18 cellular contexts compared by ENCODE assay signal in genomic region chr17:75082683-75083082, GRCh38.
"Had no signal": no experiment of that assay in that cellular context is flagged by ENCODE, and none has a peak within 500 bp of the region (broad histone marks: within the 10 kb centered on the region; RNA-seq: fewer than 3 reads in every experiment).

No MANE protein-coding gene starts in this region.

- DNase-seq: activated CD4-positive, alpha-beta T cell treated with anti-CD3 and anti-CD28 coated beads, Interleukin-2, amount 10 ng/mL, durations not matched to agents 24 days and 14 days; activated CD8-positive, alpha-beta memory T cell treated with anti-CD3 and anti-CD28 coated beads for 24 hours; activated naive CD4-positive, alpha-beta T cell treated with anti-CD3 and anti-CD28 coated beads for 36 hours; amniotic stem cell; lower lobe of right lung; mucosa of descending colon; naive thymus-derived CD8-positive, alpha-beta T cell; occipital lobe; psoas muscle; spleen; stimulated activated CD4-positive, alpha-beta T cell treated with anti-CD3 and anti-CD28 coated beads, Interleukin-1b, Interleukin-23, amount 100 ng/mL, for 48 hours; stimulated activated naive CD4-positive, alpha-beta T cell; substantia nigra; T-helper 1 cell; transverse colon; WERI-Rb-1 had no signal

- H3K36me3 ChIP-seq: lower lobe of right lung, spleen, transverse colon, WERI-Rb-1 had no signal

- H3K27ac Mint-ChIP-seq: activated CD4-positive, alpha-beta T cell treated with anti-CD3 and anti-CD28 coated beads, Interleukin-2, amount 10 ng/mL, durations not matched to agents 24 days and 14 days; activated naive CD4-positive, alpha-beta T cell treated with anti-CD3 and anti-CD28 coated beads for 36 hours; dendritic cell treated with granulocyte-macrophage colony-stimulating factor and Interleukin-4, amounts not matched to agents 40 ng/mL and 50 ng/mL, for 4 days had no signal

- H3K36me3 Mint-ChIP-seq: brain; naive thymus-derived CD8-positive, alpha-beta T cell had no signal

- H3K9me3 ChIP-seq: lower lobe of right lung, mucosa of descending colon, psoas muscle, spleen, transverse colon had no signal

- H3K9me3 Mint-ChIP-seq: activated CD4-positive, alpha-beta T cell treated with anti-CD3 and anti-CD28 coated beads, Interleukin-2, amount 10 ng/mL, durations not matched to agents 24 days and 14 days; activated naive CD4-positive, alpha-beta T cell treated with anti-CD3 and anti-CD28 coated beads for 36 hours; dendritic cell treated with granulocyte-macrophage colony-stimulating factor and Interleukin-4, amounts not matched to agents 40 ng/mL and 50 ng/mL, for 4 days; naive thymus-derived CD8-positive, alpha-beta T cell had no signal

- H3K27me3 Mint-ChIP-seq: activated CD4-positive, alpha-beta T cell treated with anti-CD3 and anti-CD28 coated beads, Interleukin-2, amount 10 ng/mL, durations not matched to agents 24 days and 14 days; naive thymus-derived CD8-positive, alpha-beta T cell had no signal

- H3K4me3 Mint-ChIP-seq: activated CD4-positive, alpha-beta T cell treated with anti-CD3 and anti-CD28 coated beads, Interleukin-2, amount 10 ng/mL, durations not matched to agents 24 days and 14 days; activated naive CD4-positive, alpha-beta T cell treated with anti-CD3 and anti-CD28 coated beads for 36 hours; brain; dendritic cell treated with granulocyte-macrophage colony-stimulating factor and Interleukin-4, amounts not matched to agents 40 ng/mL and 50 ng/mL, for 4 days had no signal

- H3K27me3 ChIP-seq: spleen, transverse colon had no signal

- H3K4me3 ChIP-seq: lower lobe of right lung, mucosa of descending colon, psoas muscle, spleen, transverse colon had no signal

- H3K27ac ChIP-seq: lower lobe of right lung, psoas muscle, spleen, transverse colon, WERI-Rb-1 had no signal
